Comparison of ENCODE assay signal across 1 cellular context in genomic region chr7:101212014-101212413, GRCh38.
TF ChIP-seq lines count a peak whose summit lies in the region.

No MANE protein-coding gene starts in this region.

TF ChIP-seq in H1, 55 proteins besides CTCF, POLR2A, EP300 and RAD21:
- TF ChIP-seq EZH2 (IDR thresholded peaks at IDR 0.05; ENCODE audit: low read depth, low read length, severe bottlenecking) (no peak), PHF8 (conservative IDR thresholded peaks at IDR 0.05; ENCODE audit: low read depth, low read length) (no peak), SAP30 (IDR thresholded peaks at IDR 0.05; ENCODE audit: insufficient read depth, insufficient replicate concordance, low read length) (no peak), SRF (IDR thresholded peaks at IDR 0.05; ENCODE audit: low read depth, low read length) (no peak), EGR1 (IDR thresholded peaks at IDR 0.05; ENCODE audit: borderline replicate concordance, low read depth, low read length) (no peak), HDAC6 (IDR thresholded peaks at IDR 0.05; ENCODE audit: low read depth, low read length) (no peak), TAF7 (optimal IDR thresholded peaks at IDR 0.05; ENCODE audit: borderline replicate concordance, low read depth, low read length) (no peak), E2F6 (IDR thresholded peaks at IDR 0.05) (no peak), BCL11A (IDR thresholded peaks at IDR 0.05; ENCODE audit: low read depth in 2 of 2, low read length in 2 of 2) (no peak), GTF2F1 (IDR thresholded peaks at IDR 0.05; ENCODE audit: borderline replicate concordance, low read depth, low read length) (no peak), CBX5 (IDR thresholded peaks at IDR 0.05; ENCODE audit: low read depth, low read length) (no peak), POLR2AphosphoS5 (IDR thresholded peaks at IDR 0.05; ENCODE audit: low read depth, low read length) (no peak), RNF2 (IDR thresholded peaks at IDR 0.05; ENCODE audit: borderline replicate concordance, low read depth, low read length, missing control alignments, poor library complexity, severe bottlenecking) (no peak), NANOG (IDR thresholded peaks at IDR 0.05; ENCODE audit: insufficient read depth, low read depth, low read length, poor library complexity, severe bottlenecking) (no peak), SP4 (IDR thresholded peaks at IDR 0.05; ENCODE audit: low read length) (no peak)
- TF ChIP-seq, protein P1, sequence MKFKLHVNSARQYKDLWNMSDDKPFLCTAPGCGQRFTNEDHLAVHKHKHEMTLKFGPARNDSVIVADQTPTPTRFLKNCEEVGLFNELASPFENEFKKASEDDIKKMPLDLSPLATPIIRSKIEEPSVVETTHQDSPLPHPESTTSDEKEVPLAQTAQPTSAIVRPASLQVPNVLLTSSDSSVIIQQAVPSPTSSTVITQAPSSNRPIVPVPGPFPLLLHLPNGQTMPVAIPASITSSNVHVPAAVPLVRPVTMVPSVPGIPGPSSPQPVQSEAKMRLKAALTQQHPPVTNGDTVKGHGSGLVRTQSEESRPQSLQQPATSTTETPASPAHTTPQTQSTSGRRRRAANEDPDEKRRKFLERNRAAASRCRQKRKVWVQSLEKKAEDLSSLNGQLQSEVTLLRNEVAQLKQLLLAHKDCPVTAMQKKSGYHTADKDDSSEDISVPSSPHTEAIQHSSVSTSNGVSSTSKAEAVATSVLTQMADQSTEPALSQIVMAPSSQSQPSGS (IDR thresholded peaks at IDR 0.05; ENCODE audit: low read length): no peak
TF ChIP-seq in H1: peak in this region for 0.
